8 cellular contexts compared by ENCODE assay signal in the genomic region with DNA sequence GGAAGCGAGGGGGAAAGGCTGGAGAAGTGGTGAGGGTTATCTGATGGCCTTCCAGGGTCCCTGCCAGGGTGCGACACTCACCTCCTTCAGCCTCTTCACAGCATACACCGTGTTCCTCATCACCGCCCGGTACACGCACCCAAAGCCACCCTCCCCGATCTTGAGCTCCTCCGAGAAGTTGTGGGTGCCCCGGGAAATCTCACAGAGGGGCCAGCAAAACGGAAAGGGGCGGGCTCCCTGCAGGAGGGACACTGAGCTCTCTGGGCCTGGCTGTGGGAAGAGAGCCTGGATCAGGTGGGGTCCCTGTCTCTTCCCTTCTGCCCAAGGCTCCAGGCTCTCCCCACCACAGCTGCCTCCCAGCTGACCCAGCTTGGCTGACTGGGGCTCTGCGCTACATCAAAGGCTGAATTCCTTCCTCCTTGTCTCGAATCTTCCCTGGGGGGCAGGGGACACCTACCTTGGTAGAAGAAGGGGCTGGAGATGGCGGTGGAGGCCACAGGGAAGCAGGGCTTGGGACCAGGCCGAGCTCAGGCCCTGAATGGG. TPM values are rescaled to one million over a fixed set of nuclear protein-coding genes. Genes with fewer than 3 reads are reported as not detected.
DNase-seq lines count a peak whose midpoint lies in the region; ATAC-seq, FAIRE-seq and TF ChIP-seq lines count a peak whose summit lies in the region.

No MANE protein-coding gene starts in this region.

- H3K9me3 ChIP-seq in left ventricle myocardium inferior (replicated peaks) (no peaks in the 10 kb centered on the region), astrocyte (ENCODE audit: insufficient read depth, low read depth, low read length) (no peaks in the 10 kb centered on the region)

- peaks cover 16% of the 10 kb centered on the region for H3K4me1 Mint-ChIP-seq in astrocyte (ENCODE audit: low read depth, unreplicated experiment)
- peaks cover 11% of the 10 kb centered on the region for H3K4me1 Mint-ChIP-seq in memory B cell

- H4K20me1 ChIP-seq in astrocyte (ENCODE audit: insufficient read depth, low read length): peaks cover under 1% of the 10 kb centered on the region

- FAIRE-seq in astrocyte (lab: Jason Lieb, UNC): peak; percentile 80

- intact Hi-C loops in left ventricle myocardium inferior (cut with micrococcal nuclease) (no loop called here), Right ventricle myocardium superior (cut with DNase I) (loop anchor here (5.0 kb wide), 1 partner anchor 34 kb away; no protein-coding TSS in a partner anchor), head of caudate nucleus (cut with DNase I) (loop anchor here (10.0 kb wide), 1 partner anchor 76 kb away; the partner anchor contains the start of gene MECP2)

- ATAC-seq in Right ventricle myocardium superior (ENCODE audit: poor library complexity) (no peak), memory B cell (ENCODE audit: low read depth) (no peak)

- DNase-seq in left ventricle myocardium inferior (no peak), Right ventricle myocardium superior (no peak), astrocyte (ENCODE audit: low read depth) (no peak), memory B cell (ENCODE audit: low spot score in 2 of 2) (no peak), HEK293T (ENCODE audit: extremely low spot score) (no peak), head of caudate nucleus (no peak)
- no peak for DNase-seq in activated CD4-positive, alpha-beta T cell treated with anti-CD3 and anti-CD28 coated beads for 48 hours

- H3K79me2 ChIP-seq in astrocyte (ENCODE audit: insufficient read depth, low read length): peaks cover 35% of the 10 kb centered on the region

- CTCF ChIA-PET in HEK293T (lab: Yijun Ruan, JAX): no interaction called here

- H3K36me3 ChIP-seq in left ventricle myocardium inferior (peaks cover 10% of the 10 kb centered on the region), astrocyte (ENCODE audit: insufficient read depth, low read length) (peaks cover 2% of the 10 kb centered on the region), urinary bladder (ENCODE audit: insufficient read depth) (no peaks in the 10 kb centered on the region)

- no peaks in the 10 kb centered on the region for H3K27me3 ChIP-seq in left ventricle myocardium inferior (ENCODE audit: low read depth)
- no peaks in the 10 kb centered on the region for H3K27me3 ChIP-seq in astrocyte (ENCODE audit: insufficient read depth, low read length)

- WGBS in urinary bladder: 60% methylated on average over 15 of the region's 15 CpGs

- H3K4me2 ChIP-seq in astrocyte (ENCODE audit: low read length): peak overlapping the region; percentile 90

- POLR2A ChIA-PET in HEK293T (lab: Yijun Ruan, JAX): interaction anchor here (0.6 to 2.2 kb wide), 7 partner anchors 16 to 78 kb away, joined by 3 to 9 read pairs (median 4); partner anchors contain the start of genes HCFC1 and TMEM187

- TF ChIP-seq CTCF in left ventricle myocardium inferior (IDR thresholded peaks at IDR 0.05; ENCODE audit: borderline replicate concordance): no peak
- TF ChIP-seq CTCF in astrocyte (IDR thresholded peaks at IDR 0.05; ENCODE audit: insufficient read depth, low read depth, low read length): no peak

- peaks cover 33% of the 10 kb centered on the region for H3K4me1 ChIP-seq in left ventricle myocardium inferior
- H3K4me1 ChIP-seq in astrocyte (ENCODE audit: insufficient read depth, low read length): peaks cover 20% of the 10 kb centered on the region
- H3K4me1 ChIP-seq in urinary bladder (ENCODE audit: insufficient read depth): no peaks in the 10 kb centered on the region

- no peak overlapping the region for H3K27ac Mint-ChIP-seq in astrocyte (ENCODE audit: unreplicated experiment)
- H3K27ac Mint-ChIP-seq in memory B cell: peak overlapping the region; percentile 86

- peak overlapping the region; percentile 87 for H3K4me3 Mint-ChIP-seq in astrocyte (ENCODE audit: unreplicated experiment)
- peak overlapping the region; percentile 91 for H3K4me3 Mint-ChIP-seq in memory B cell

- H3K9me3 Mint-ChIP-seq in astrocyte (ENCODE audit: unreplicated experiment) (no peaks in the 10 kb centered on the region), memory B cell (no peaks in the 10 kb centered on the region)

- H3K9ac ChIP-seq in astrocyte (ENCODE audit: low read length): peak overlapping the region; percentile 82

- H3K27me3 Mint-ChIP-seq in astrocyte (ENCODE audit: low read depth, unreplicated experiment): no peaks in the 10 kb centered on the region
- no peaks in the 10 kb centered on the region for H3K27me3 Mint-ChIP-seq in memory B cell

- H3K4me3 ChIP-seq in left ventricle myocardium inferior (peak overlapping the region; percentile 72), astrocyte (ENCODE audit: insufficient read depth, low read depth, low read length) (peak overlapping the region; percentile 64), urinary bladder (ENCODE audit: low read depth, low read length) (peak overlapping the region; percentile 70)

- H2AFZ ChIP-seq in astrocyte (ENCODE audit: low read depth, low read length): no peak overlapping the region

- H3K36me3 Mint-ChIP-seq in astrocyte (ENCODE audit: low read depth, unreplicated experiment) (no peaks in the 10 kb centered on the region), memory B cell (peaks cover 3% of the 10 kb centered on the region)

- peak overlapping the region; percentile 92 for H3K27ac ChIP-seq in left ventricle myocardium inferior (replicated peaks)
- peak overlapping the region; percentile 58 for H3K27ac ChIP-seq in astrocyte (ENCODE audit: low read depth, low read length)
- H3K27ac ChIP-seq in urinary bladder (ENCODE audit: low read depth): no peak overlapping the region

TF ChIP-seq in HEK293T, 16 proteins besides CTCF, POLR2A, EP300 and RAD21:
- no peak for TF ChIP-seq SUZ12 (IDR thresholded peaks at IDR 0.05)
- TF ChIP-seq ELF4 (IDR thresholded peaks at IDR 0.05): no peak
- no peak for TF ChIP-seq TARDBP (IDR thresholded peaks at IDR 0.05)
- no peak for TF ChIP-seq FOXK2 (IDR thresholded peaks at IDR 0.05)
- TF ChIP-seq, protein P1, sequence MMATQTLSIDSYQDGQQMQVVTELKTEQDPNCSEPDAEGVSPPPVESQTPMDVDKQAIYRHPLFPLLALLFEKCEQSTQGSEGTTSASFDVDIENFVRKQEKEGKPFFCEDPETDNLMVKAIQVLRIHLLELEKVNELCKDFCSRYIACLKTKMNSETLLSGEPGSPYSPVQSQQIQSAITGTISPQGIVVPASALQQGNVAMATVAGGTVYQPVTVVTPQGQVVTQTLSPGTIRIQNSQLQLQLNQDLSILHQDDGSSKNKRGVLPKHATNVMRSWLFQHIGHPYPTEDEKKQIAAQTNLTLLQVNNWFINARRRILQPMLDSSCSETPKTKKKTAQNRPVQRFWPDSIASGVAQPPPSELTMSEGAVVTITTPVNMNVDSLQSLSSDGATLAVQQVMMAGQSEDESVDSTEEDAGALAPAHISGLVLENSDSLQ (IDR thresholded peaks at IDR 0.05): no peak
- no peak for TF ChIP-seq NFRKB (IDR thresholded peaks at IDR 0.05)
- no peak for TF ChIP-seq SP1 (IDR thresholded peaks at IDR 0.05)
- TF ChIP-seq CTBP1 (IDR thresholded peaks at IDR 0.05; ENCODE audit: borderline replicate concordance): no peak
- no peak for TF ChIP-seq FOXM1 (IDR thresholded peaks at IDR 0.05; ENCODE audit: borderline replicate concordance)
- TF ChIP-seq HDGF (IDR thresholded peaks at IDR 0.05; ENCODE audit: borderline replicate concordance): no peak
- TF ChIP-seq ZNF384 (IDR thresholded peaks at IDR 0.05): no peak
- no peak for TF ChIP-seq LEF1 (IDR thresholded peaks at IDR 0.05; ENCODE audit: borderline replicate concordance)

RNA-seq across cellular contexts. Expression of gene IRAK1, which starts 1.1 kb away (rescaled TPM):
- total RNA-seq in left ventricle myocardium inferior (40.6 TPM), Right ventricle myocardium superior (34.2 TPM), astrocyte (67.6 and 69.6 TPM in 2 replicates), urinary bladder (9.5 TPM)
- 67.2 TPM for polyA plus RNA-seq in urinary bladder

RNA-seq across cellular contexts. Expression of gene TMEM187, which starts 46.0 kb away (rescaled TPM):
- total RNA-seq in left ventricle myocardium inferior (6.4 TPM), Right ventricle myocardium superior (7.1 TPM), astrocyte (8.6 and 10.6 TPM in 2 replicates), urinary bladder (2.3 TPM)
- polyA plus RNA-seq in urinary bladder: 13.6 TPM

RNA-seq across cellular contexts. Expression of gene HCFC1, which starts 47.0 kb away (rescaled TPM):
- total RNA-seq in left ventricle myocardium inferior (28.4 TPM), Right ventricle myocardium superior (24.7 TPM), astrocyte (58.1 and 61.2 TPM in 2 replicates), urinary bladder (15.4 TPM)
- 35.2 TPM for polyA plus RNA-seq in urinary bladder
